Comparison of ENCODE assay signal across 15 cellular contexts in genomic region chr15:66863382-66864085, GRCh38.
DNase-seq lines count a peak whose midpoint lies in the region; ATAC-seq and TF ChIP-seq lines count a peak whose summit lies in the region.
"Had no signal": no experiment of that assay in that cellular context is flagged by ENCODE, and none has a peak within 500 bp of the region (broad histone marks: within the 10 kb centered on the region; RNA-seq: fewer than 3 reads in every experiment).

No MANE protein-coding gene starts in this region.

- H3K4me1 Mint-ChIP-seq in T-helper 2 cell treated with Interferon-gamma antibody and Interleukin-4, amounts not matched to agents 5 μg/mL and 100 μg/mL, for 36 hours (ENCODE audit: low read depth) = peaks cover 14% of the 10 kb centered on the region
- peaks cover 18% of the 10 kb centered on the region for H3K4me1 Mint-ChIP-seq in endodermal cell

- no peaks in the 10 kb centered on the region for H3K9me2 ChIP-seq in SK-N-SH

- DNase-seq in T-helper 2 cell treated with Interferon-gamma antibody and Interleukin-4, amounts not matched to agents 5 μg/mL and 100 μg/mL, for 36 hours (ENCODE audit: low spot score) = no peak
- no peak for DNase-seq in T-helper 2 cell
- no peak for DNase-seq in Panc1 (ENCODE audit: low read depth, low spot score)
- peak; percentile 38 for DNase-seq in endodermal cell
- DNase-seq in sigmoid colon = peak; percentile 36
- no peak for DNase-seq in GM20000 (ENCODE audit: low spot score)
- no peak for DNase-seq in SK-N-SH

- no peaks in the 10 kb centered on the region for H3K36me3 ChIP-seq in Panc1 (ENCODE audit: control insufficient read depth, insufficient read depth, low read length)
- peaks cover 6% of the 10 kb centered on the region for H3K36me3 ChIP-seq in endodermal cell (ENCODE audit: control insufficient read depth, insufficient read depth, low read length)
- no peaks in the 10 kb centered on the region for H3K36me3 ChIP-seq in sigmoid colon
- H3K36me3 ChIP-seq in SK-N-SH (replicated peaks in 1 of 2; ENCODE audit: control insufficient read depth in 1 of 2, insufficient read depth in 2 of 2, low read length in 1 of 2) = peaks cover 0 to 6% of the 10 kb centered on the region in 2 experiments
- H3K36me3 ChIP-seq: gastrocnemius medialis, prostate gland had no signal

- intact Hi-C loops in Panc1 (cut with micrococcal nuclease; ENCODE audit: unreplicated experiment) = loop anchor here (5.0 kb wide), 1 partner anchor 79 kb away; no protein-coding TSS in a partner anchor
- intact Hi-C loops in sigmoid colon (cut with DNase I) = no loop called here

- no peak overlapping the region for H3K9ac ChIP-seq in endodermal cell (ENCODE audit: extremely low read depth, low read length, poor library complexity, severe bottlenecking)
- no peak overlapping the region for H3K9ac ChIP-seq in SK-N-SH

- no peak overlapping the region for H2AFZ ChIP-seq in SK-N-SH (ENCODE audit: low read depth)

- TF ChIP-seq CTCF in Panc1 (IDR thresholded peaks at IDR 0.05) (no peak), endodermal cell (conservative IDR thresholded peaks at IDR 0.05) (no peak), sigmoid colon (IDR thresholded peaks at IDR 0.05) (no peak), GM20000 (IDR thresholded peaks at IDR 0.05; ENCODE audit: extremely low read depth, missing control alignments) (no peak), SK-N-SH (IDR thresholded peaks at IDR 0.05) (no peak)

- H3K27ac ChIP-seq in Panc1 (ENCODE audit: low read length) (peak overlapping the region; percentile 90), endodermal cell (ENCODE audit: low read depth, low read length) (no peak overlapping the region), sigmoid colon (no peak overlapping the region), SK-N-SH (ENCODE audit: low read depth in 2 of 2, low read length in 1 of 2) (no peak overlapping the region)
- H3K27ac ChIP-seq: 22Rv1, gastrocnemius medialis, HL-60, prostate gland, tibial artery had no signal

- no peak overlapping the region for H3K4me3 Mint-ChIP-seq in T-helper 2 cell treated with Interferon-gamma antibody and Interleukin-4, amounts not matched to agents 5 μg/mL and 100 μg/mL, for 36 hours
- H3K4me3 Mint-ChIP-seq in endodermal cell = no peak overlapping the region
- H3K4me3 Mint-ChIP-seq: activated CD8-positive, alpha-beta T cell treated with anti-CD3 and anti-CD28 coated beads, Interleukin-2, amount 10 ng/mL, durations not matched to agents 7 days and 5 days had no signal

- H3K27ac Mint-ChIP-seq in T-helper 2 cell treated with Interferon-gamma antibody and Interleukin-4, amounts not matched to agents 5 μg/mL and 100 μg/mL, for 36 hours = peak overlapping the region; percentile 26
- H3K27ac Mint-ChIP-seq in endodermal cell = no peak overlapping the region
- H3K27ac Mint-ChIP-seq: activated CD8-positive, alpha-beta T cell treated with anti-CD3 and anti-CD28 coated beads, Interleukin-2, amount 10 ng/mL, durations not matched to agents 7 days and 5 days had no signal

- no peaks in the 10 kb centered on the region for H3K36me3 Mint-ChIP-seq in T-helper 2 cell treated with Interferon-gamma antibody and Interleukin-4, amounts not matched to agents 5 μg/mL and 100 μg/mL, for 36 hours (ENCODE audit: low read depth)
- peaks cover 22% of the 10 kb centered on the region for H3K36me3 Mint-ChIP-seq in endodermal cell (ENCODE audit: low read depth)

- H3F3A ChIP-seq in SK-N-SH (replicated peaks; ENCODE audit: insufficient read depth) = peaks cover 11% of the 10 kb centered on the region

- in situ Hi-C loops in Panc1 (cut with HindIII; ENCODE audit: low pct_unique_long_range_greater_than_20kb, low sequenced_read_pairs) = no loop called here

- TF ChIP-seq POLR2A in sigmoid colon (IDR thresholded peaks at IDR 0.05) = no peak

- POLR2A ChIA-PET in Panc1 (lab: Charles Lee) = no interaction called here
- POLR2A ChIA-PET in SK-N-SH (lab: Yijun Ruan, JAX) = no interaction called here

- BruUV-seq in Panc1 (replicated peaks; lab: Mats Ljungman, UMichigan) = no TSS peak

- TF ChIP-seq RAD21 in SK-N-SH (IDR thresholded peaks at IDR 0.05; ENCODE audit: low read length) = no peak

- peaks cover 53% of the 10 kb centered on the region for H3K4me1 ChIP-seq in Panc1 (ENCODE audit: control insufficient read depth, insufficient read depth, low read length)
- peaks cover 6% of the 10 kb centered on the region for H3K4me1 ChIP-seq in endodermal cell (ENCODE audit: control insufficient read depth, insufficient read depth, low read length)
- peaks cover 0 to 23% (median 3%) of the 10 kb centered on the region in 4 donors for H3K4me1 ChIP-seq in sigmoid colon
- H3K4me1 ChIP-seq in SK-N-SH (ENCODE audit: control insufficient read depth in 1 of 2, insufficient read depth in 2 of 2, low read depth in 1 of 2, low read length in 1 of 2) = peaks cover 0 to 12% of the 10 kb centered on the region in 2 experiments; a peak in 3 of 4 replicates
- H3K4me1 ChIP-seq: gastrocnemius medialis, prostate gland had no signal

- TF ChIP-seq EP300 in sigmoid colon (IDR thresholded peaks at IDR 0.05) = no peak
- no peak for TF ChIP-seq EP300 in SK-N-SH (IDR thresholded peaks at IDR 0.05; ENCODE audit: borderline replicate concordance in 1 of 2, low read depth in 1 of 2, low read length in 1 of 2)

- no peak overlapping the region for H3K4me2 ChIP-seq in SK-N-SH

- H3K4me3 ChIP-seq in Panc1 (ENCODE audit: low read depth in 2 of 2, low read length in 2 of 2) = no peak overlapping the region
- no peak overlapping the region for H3K4me3 ChIP-seq in endodermal cell (ENCODE audit: low read length)
- no peak overlapping the region for H3K4me3 ChIP-seq in sigmoid colon
- no peak overlapping the region for H3K4me3 ChIP-seq in SK-N-SH (ENCODE audit: low read depth in 2 of 2, low read length in 1 of 2)
- H3K4me3 ChIP-seq: gastrocnemius medialis, prostate gland, tibial artery had no signal

- H4K20me1 ChIP-seq in SK-N-SH (ENCODE audit: insufficient read depth) = no peaks in the 10 kb centered on the region

- H3K9me3 ChIP-seq in Panc1 (ENCODE audit: control insufficient read depth, insufficient read depth, low read depth, low read length) (no peaks in the 10 kb centered on the region), endodermal cell (ENCODE audit: control insufficient read depth, low read length) (no peaks in the 10 kb centered on the region), sigmoid colon (no peaks in the 10 kb centered on the region), SK-N-SH (no peaks in the 10 kb centered on the region)
- H3K9me3 ChIP-seq: gastrocnemius medialis, prostate gland, tibial artery had no signal

- peaks cover 3% of the 10 kb centered on the region for H3K27me3 Mint-ChIP-seq in T-helper 2 cell treated with Interferon-gamma antibody and Interleukin-4, amounts not matched to agents 5 μg/mL and 100 μg/mL, for 36 hours (ENCODE audit: low read depth)
- H3K27me3 Mint-ChIP-seq in endodermal cell (ENCODE audit: insufficient read depth) = no peaks in the 10 kb centered on the region

- 87 to 89% methylated on average over 1 to 2 of the region's 2 CpGs for WGBS in endodermal cell (ENCODE audit: insufficient coverage in 1 of 2, insufficient read length in 1 of 2), 2 experiments
- WGBS in sigmoid colon, 2 donors = 65 to 79% methylated on average over 2 of the region's 2 CpGs
- WGBS in SK-N-SH (ENCODE audit: low lambda C conversion rate) = 90% methylated on average over 2 of the region's 2 CpGs

- H3K79me2 ChIP-seq in SK-N-SH (ENCODE audit: insufficient read depth) = no peaks in the 10 kb centered on the region

- CTCF ChIA-PET in Panc1 (lab: Charles Lee) = interaction anchor here (0.5 to 0.6 kb wide), 2 partner anchors 40 to 157 kb away, joined by 3 to 10 read pairs; no protein-coding TSS in a partner anchor
- CTCF ChIA-PET in SK-N-SH (lab: Yijun Ruan, JAX) = interaction anchor here (0.6 to 2.1 kb wide), 21 partner anchors 9 to 270 kb away, joined by 3 to 13 read pairs (median 5); no protein-coding TSS in a partner anchor

- no peaks in the 10 kb centered on the region for H3K9me3 Mint-ChIP-seq in T-helper 2 cell treated with Interferon-gamma antibody and Interleukin-4, amounts not matched to agents 5 μg/mL and 100 μg/mL, for 36 hours
- no peaks in the 10 kb centered on the region for H3K9me3 Mint-ChIP-seq in endodermal cell
- H3K9me3 Mint-ChIP-seq: activated T-helper 2 cell treated with anti-CD3 and anti-CD28 coated beads, Interferon-gamma antibody, Interleukin-2, Interleukin-4, amounts not matched to agents 10 μg/mL and 5 μg/mL and 100 μg/mL, durations not matched to agents 14 hours and 24 hours and 36 hours had no signal

- H3K27me3 ChIP-seq in Panc1 (ENCODE audit: control insufficient read depth, insufficient read depth, low read length) (no peaks in the 10 kb centered on the region), endodermal cell (ENCODE audit: control insufficient read depth, insufficient read depth, low read length, poor library complexity, severe bottlenecking) (no peaks in the 10 kb centered on the region), sigmoid colon (no peaks in the 10 kb centered on the region), SK-N-SH (ENCODE audit: insufficient read depth) (no peaks in the 10 kb centered on the region)
- H3K27me3 ChIP-seq: gastrocnemius medialis, tibial artery had no signal

- ATAC-seq in Panc1 (peak; percentile 17; the same call in 1 of the 2 replicates), HG03571 (IDR thresholded peaks at IDR 0.05; ENCODE audit: unreplicated experiment) (no peak)

TF ChIP-seq in SK-N-SH, 30 proteins besides CTCF, POLR2A, EP300 and RAD21 (continues in another document):
- TF ChIP-seq ZBTB33 (IDR thresholded peaks at IDR 0.05; ENCODE audit: borderline replicate concordance, low read depth) = no peak
- TF ChIP-seq SMC3 (IDR thresholded peaks at IDR 0.05; ENCODE audit: low read depth, low read length) = no peak

Comparison
In these comparisons a context has a peak if more than half of its experiments do, and no peak if none do; other contexts are left out.
1. DNase-seq: peak in endodermal cell (single experiment) and sigmoid colon (single experiment); none in T-helper 2 cell treated with Interferon-gamma antibody and Interleukin-4, amounts not matched to agents 5 μg/mL and 100 μg/mL, for 36 hours (single experiment), T-helper 2 cell (0 of 5), Panc1 (single experiment), GM20000 (single experiment) and SK-N-SH (single experiment).